ENCODE assay signal across 8 cellular contexts in the genomic region with DNA sequence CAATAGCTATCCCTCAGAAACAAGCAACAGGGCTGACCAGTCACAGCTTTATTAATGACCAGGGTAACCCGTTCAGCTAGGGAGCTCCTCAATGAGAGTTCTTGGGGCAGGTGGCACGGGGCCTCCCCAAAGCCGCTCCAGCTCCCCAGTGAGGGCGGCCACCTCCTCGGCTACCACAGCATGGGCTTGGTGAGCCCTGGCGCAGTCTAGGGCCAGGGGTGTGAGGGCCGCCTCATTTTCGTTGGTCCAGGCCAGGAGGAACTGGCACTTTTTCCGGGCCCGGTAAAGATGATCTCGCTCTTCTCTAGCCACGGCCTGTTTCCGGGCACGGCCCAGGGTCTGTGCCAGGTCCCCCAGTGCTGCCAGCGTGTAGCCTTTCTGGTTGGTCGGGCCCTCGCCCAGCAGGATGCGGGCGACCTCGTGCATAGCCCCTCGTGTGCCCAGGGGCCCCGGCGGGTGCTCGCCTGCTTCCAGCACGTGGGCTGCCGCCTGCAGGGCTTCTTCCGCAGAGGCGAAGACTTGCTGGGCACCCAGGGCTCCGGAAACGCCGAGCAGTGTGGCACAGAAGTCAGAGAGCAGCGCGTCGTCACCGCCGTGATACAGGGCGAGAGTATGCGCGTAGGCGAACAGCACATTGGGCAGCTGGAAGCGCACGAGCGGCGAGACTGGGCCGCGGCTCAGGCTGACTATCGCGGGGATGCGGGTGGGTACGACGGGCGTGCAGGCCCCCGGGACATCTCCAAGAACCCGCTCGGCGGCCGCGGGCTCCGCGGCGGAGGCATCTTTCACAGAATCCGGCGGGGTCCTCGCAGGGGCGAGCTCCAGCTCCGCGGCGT. TPM values are rescaled to one million over a fixed set of nuclear protein-coding genes. Genes with fewer than 3 reads are reported as not detected.
DNase-seq lines count a peak whose midpoint lies in the region; ATAC-seq, FAIRE-seq and TF ChIP-seq lines count a peak whose summit lies in the region.

No MANE protein-coding gene starts in this region.

- no peak overlapping the region; the same call in 1 of the 2 replicates for H3K18ac ChIP-seq in H1 (ENCODE audit: extremely low read depth, low read length)

- CTCF ChIA-PET in activated CD4-positive, alpha-beta T cell treated with anti-CD3 and anti-CD28 coated beads, Interleukin-2, amount 10 ng/mL, durations not matched to agents 7 days and 5 days (lab: Charles Lee) = interaction anchor here (0.5 to 2.5 kb wide), 23 partner anchors 8 to 428 kb away, joined by 3 to 12 read pairs (median 4); a partner anchor contains a TSS
- CTCF ChIA-PET in H1 (lab: Charles Lee; ENCODE audit: partially characterized antibody) = interaction anchor here (0.7 to 2.2 kb wide), 9 partner anchors 8 to 270 kb away, joined by 3 to 12 read pairs (median 3); no protein-coding TSS in a partner anchor
- CTCF ChIA-PET in naive thymus-derived CD4-positive, alpha-beta T cell (lab: Charles Lee) = interaction anchor here (0.6 to 1.7 kb wide), 8 partner anchors 12 to 165 kb away, joined by 3 to 5 read pairs (median 3); a partner anchor contains a TSS

- H3K9ac ChIP-seq in Karpas-422 (ENCODE audit: low read length) = peak overlapping the region; percentile 95
- H3K9ac ChIP-seq in H1 (replicated peaks in 1 of 4; ENCODE audit: extremely low read depth in 1 of 4, low read depth in 3 of 4, low read length in 3 of 4) = peak overlapping the region; percentile 79 to 82 (median 80)

- DNase-seq in DMS79 (lab: John Stamatoyannopoulos, UW) = peak; percentile 29
- DNase-seq in Karpas-422 = peak; percentile 82
- peak; percentile 71 for DNase-seq in activated CD4-positive, alpha-beta T cell treated with anti-CD3 and anti-CD28 coated beads, Interleukin-2, amount 10 ng/mL, durations not matched to agents 7 days and 5 days
- peak in 1 of 2 experiments; percentile 66 for DNase-seq in H1 (ENCODE audit: low read depth in 1 of 2, low spot score in 2 of 2)
- peak in 8 of 9 donors; percentile 50 to 71 (median 64) for DNase-seq in naive thymus-derived CD4-positive, alpha-beta T cell
- peak in 1 of 2 donors; percentile 69 for DNase-seq in tibial artery

- peaks cover 32% of the 10 kb centered on the region for H3K36me3 Mint-ChIP-seq in activated CD4-positive, alpha-beta T cell treated with anti-CD3 and anti-CD28 coated beads, Interleukin-2, amount 10 ng/mL, durations not matched to agents 7 days and 5 days (ENCODE audit: low read depth)
- peaks cover 0 to 24% (median 19%) of the 10 kb centered on the region in 5 donors for H3K36me3 Mint-ChIP-seq in naive thymus-derived CD4-positive, alpha-beta T cell

- H2BK120ac ChIP-seq in H1 (replicated peaks; ENCODE audit: low read depth, low read length) = no peak overlapping the region

- H3K23ac ChIP-seq in H1 (ENCODE audit: insufficient read length) = no peak overlapping the region

- H4K20me1 ChIP-seq in Karpas-422 (ENCODE audit: insufficient read depth, low read depth, low read length) = no peaks in the 10 kb centered on the region
- H4K20me1 ChIP-seq in H1 (replicated peaks in 1 of 2; ENCODE audit: control insufficient read depth in 1 of 2, insufficient read depth in 2 of 2, low read length in 2 of 2) = peaks cover 4 to 6% of the 10 kb centered on the region in 2 experiments

- POLR2A ChIA-PET in activated CD4-positive, alpha-beta T cell treated with anti-CD3 and anti-CD28 coated beads, Interleukin-2, amount 10 ng/mL, durations not matched to agents 7 days and 5 days (lab: Charles Lee) = interaction anchor here (1.1 kb wide), 1 partner anchor 145 kb away, joined by 3 read pairs; a partner anchor contains a TSS
- POLR2A ChIA-PET in H1 (lab: Charles Lee; ENCODE audit: partially characterized antibody) = interaction anchor here (0.5 to 17.4 kb wide), 28 partner anchors 9 to 740 kb away, joined by 3 to 305 read pairs (median 5); a partner anchor contains a TSS
- POLR2A ChIA-PET in naive thymus-derived CD4-positive, alpha-beta T cell (lab: Charles Lee) = interaction anchor here (0.6 to 9.9 kb wide), 20 partner anchors 13 to 372 kb away, joined by 3 to 237 read pairs (median 4); a partner anchor contains a TSS

- H3K56ac ChIP-seq in H1 (replicated peaks; ENCODE audit: insufficient read length, low read depth, low read length) = peak overlapping the region; percentile 42

- H3K4me2 ChIP-seq in Karpas-422 (ENCODE audit: low read depth, low read length, poor library complexity, severe bottlenecking) (peak overlapping the region; percentile 86), H1 (ENCODE audit: insufficient read depth in 1 of 2, low read depth in 2 of 2, low read length in 2 of 2) (peak overlapping the region; percentile 80 to 94)

- H4K91ac ChIP-seq in H1 (replicated peaks; ENCODE audit: insufficient read length, low read length) = peak overlapping the region; percentile 34

- FAIRE-seq in H1 (lab: Jason Lieb, UNC) = no peak

- H3K27ac ChIP-seq in Karpas-422 (ENCODE audit: low read length) (peak overlapping the region; percentile 88), H1 (ENCODE audit: low read depth, low read length) (peak overlapping the region; percentile 78), tibial artery (peak overlapping the region; percentile 76 to 85)
- peak overlapping the region; percentile 87 for H3K27ac ChIP-seq in naive thymus-derived CD4-positive, alpha-beta T cell (ENCODE audit: low read depth, low read length)

- peak overlapping the region; percentile 96 for H4K8ac ChIP-seq in H1 (ENCODE audit: extremely low read depth, insufficient read depth, low read length)

- peak overlapping the region; percentile 13 for H3K4ac ChIP-seq in H1 (replicated peaks; ENCODE audit: insufficient read length, low read depth, low read length)

- H3K9me2 ChIP-seq in Karpas-422 (replicated peaks; ENCODE audit: insufficient read depth, low read length) = no peaks in the 10 kb centered on the region

- H2BK5ac ChIP-seq in H1 (ENCODE audit: low read depth, low read length) = peak overlapping the region; percentile 84

- WGBS in H1 (ENCODE audit: extremely low coverage in 1 of 2, insufficient coverage in 1 of 2, insufficient read length in 1 of 2, insufficient replicate concordance in 2 of 2, low coverage in 1 of 2, low lambda C conversion rate in 2 of 2, missing lambda C conversion rate in 1 of 2), 2 experiments = 29% methylated on average over 64 of the region's 68 CpGs; no CpG with 5 or more reads in 1 of the 2 experiments

- H2AFZ ChIP-seq in Karpas-422 (ENCODE audit: low read length) (no peak overlapping the region), H1 (ENCODE audit: low read length) (no peak overlapping the region)

- peaks cover 10% of the 10 kb centered on the region for H3K79me1 ChIP-seq in H1 (ENCODE audit: low read depth, low read length)

- H3K4me1 ChIP-seq in Karpas-422 (ENCODE audit: low read length) = peaks cover 79% of the 10 kb centered on the region
- peaks cover 2 to 22% (median 13%) of the 10 kb centered on the region in 4 experiments for H3K4me1 ChIP-seq in H1 (replicated peaks in 1 of 4; ENCODE audit: control insufficient read depth in 3 of 4, insufficient read depth in 4 of 4, low read length in 3 of 4)
- peaks cover 28 to 37% of the 10 kb centered on the region in 2 donors for H3K4me1 ChIP-seq in naive thymus-derived CD4-positive, alpha-beta T cell (ENCODE audit: control insufficient read depth in 2 of 2, insufficient read depth in 2 of 2, low read length in 2 of 2)
- peaks cover 13 to 50% (median 46%) of the 10 kb centered on the region in 4 donors for H3K4me1 ChIP-seq in tibial artery

- peak overlapping the region; percentile 87 for H3K4me3 Mint-ChIP-seq in activated CD4-positive, alpha-beta T cell treated with anti-CD3 and anti-CD28 coated beads, Interleukin-2, amount 10 ng/mL, durations not matched to agents 7 days and 5 days
- peak overlapping the region; percentile 90 to 95 (median 92) for H3K4me3 Mint-ChIP-seq in naive thymus-derived CD4-positive, alpha-beta T cell

- no peaks in the 10 kb centered on the region for H3K9me3 Mint-ChIP-seq in activated CD4-positive, alpha-beta T cell treated with anti-CD3 and anti-CD28 coated beads, Interleukin-2, amount 10 ng/mL, durations not matched to agents 7 days and 5 days
- peaks cover 0 to 2% (median 0%) of the 10 kb centered on the region in 11 donors for H3K9me3 Mint-ChIP-seq in naive thymus-derived CD4-positive, alpha-beta T cell

- H3K79me2 ChIP-seq in Karpas-422 (ENCODE audit: low read length) (peaks cover 59% of the 10 kb centered on the region), H1 (ENCODE audit: control insufficient read depth in 1 of 2, insufficient read depth in 2 of 2, low read length in 2 of 2) (peaks cover 6 to 23% of the 10 kb centered on the region in 2 experiments)

- H3K14ac ChIP-seq in H1 (ENCODE audit: insufficient read length) = no peak overlapping the region

- H2BK15ac ChIP-seq in H1 (ENCODE audit: low read length) = no peak overlapping the region

- H3K27ac Mint-ChIP-seq in activated CD4-positive, alpha-beta T cell treated with anti-CD3 and anti-CD28 coated beads, Interleukin-2, amount 10 ng/mL, durations not matched to agents 7 days and 5 days = peak overlapping the region; percentile 96
- peak overlapping the region; percentile 86 to 100 (median 93) for H3K27ac Mint-ChIP-seq in naive thymus-derived CD4-positive, alpha-beta T cell

- no peak overlapping the region for H2BK20ac ChIP-seq in H1 (ENCODE audit: low read length)

- H3K9me3 ChIP-seq in Karpas-422 (ENCODE audit: low read length) = no peaks in the 10 kb centered on the region
- H3K9me3 ChIP-seq in H1 (ENCODE audit: insufficient read depth in 2 of 2, low read depth in 1 of 2, low read length in 1 of 2) = no peaks in the 10 kb centered on the region
- H3K9me3 ChIP-seq in naive thymus-derived CD4-positive, alpha-beta T cell (ENCODE audit: control insufficient read depth in 2 of 3, low read length in 3 of 3) = no peaks in the 10 kb centered on the region
- H3K9me3 ChIP-seq in tibial artery = no peaks in the 10 kb centered on the region

- H3K27me3 Mint-ChIP-seq in activated CD4-positive, alpha-beta T cell treated with anti-CD3 and anti-CD28 coated beads, Interleukin-2, amount 10 ng/mL, durations not matched to agents 7 days and 5 days = no peaks in the 10 kb centered on the region
- no peaks in the 10 kb centered on the region for H3K27me3 Mint-ChIP-seq in naive thymus-derived CD4-positive, alpha-beta T cell

- H4K5ac ChIP-seq in H1 (ENCODE audit: insufficient read length, low read depth, low read length) = peak overlapping the region; percentile 11

- ATAC-seq in naive thymus-derived CD4-positive, alpha-beta T cell = peak; percentile 12
- no peak for ATAC-seq in HG02678 (IDR thresholded peaks at IDR 0.05; ENCODE audit: unreplicated experiment)
- no peak for ATAC-seq in GM21447 (IDR thresholded peaks at IDR 0.05; ENCODE audit: unreplicated experiment)

- peak overlapping the region; percentile 86 for H3K4me3 ChIP-seq in Karpas-422 (ENCODE audit: low read length)
- peak overlapping the region; percentile 61 to 83 (median 72) for H3K4me3 ChIP-seq in H1 (ENCODE audit: extremely low read depth in 1 of 4, insufficient read depth in 2 of 4, low read depth in 3 of 4, low read length in 4 of 4)
- peak overlapping the region; percentile 92 for H3K4me3 ChIP-seq in naive thymus-derived CD4-positive, alpha-beta T cell (ENCODE audit: low read length)
- peak overlapping the region; percentile 61 to 81 for H3K4me3 ChIP-seq in tibial artery

- H3K36me3 ChIP-seq in Karpas-422 (ENCODE audit: insufficient read depth, low read length) (peaks cover 29% of the 10 kb centered on the region; the same call in 1 of the 2 replicates), H1 (ENCODE audit: control insufficient read depth in 2 of 4, insufficient read depth in 4 of 4, low read length in 3 of 4) (peaks cover 11 to 35% (median 18%) of the 10 kb centered on the region in 4 experiments), tibial artery (peaks cover 18 to 53% (median 38%) of the 10 kb centered on the region in 3 donors)
- peaks cover 16 to 41% (median 19%) of the 10 kb centered on the region in 3 experiments for H3K36me3 ChIP-seq in naive thymus-derived CD4-positive, alpha-beta T cell (ENCODE audit: control insufficient read depth in 2 of 3, insufficient read depth in 3 of 3, low read length in 3 of 3)

- TF ChIP-seq RAD21 in H1 (IDR thresholded peaks at IDR 0.05 in 1 of 2, conservative IDR thresholded peaks at IDR 0.05 in 1 of 2; ENCODE audit: low read depth in 2 of 2, low read length in 2 of 2) = no peak

- H2BK12ac ChIP-seq in H1 (ENCODE audit: low read depth, low read length) = no peak overlapping the region

- peaks cover 20% of the 10 kb centered on the region; the same call in 1 of the 2 replicates for H3K23me2 ChIP-seq in H1 (ENCODE audit: low read depth, low read length)

- TF ChIP-seq POLR2A in H1 (IDR thresholded peaks at IDR 0.05; ENCODE audit: control extremely low read depth in 1 of 2, low read depth in 2 of 2, low read length in 2 of 2) = no peak; a peak in 1 of 3 replicates

- peaks cover 65% of the 10 kb centered on the region for H3K4me1 Mint-ChIP-seq in activated CD4-positive, alpha-beta T cell treated with anti-CD3 and anti-CD28 coated beads, Interleukin-2, amount 10 ng/mL, durations not matched to agents 7 days and 5 days
- peaks cover 19 to 70% (median 51%) of the 10 kb centered on the region in 7 donors for H3K4me1 Mint-ChIP-seq in naive thymus-derived CD4-positive, alpha-beta T cell

- intact Hi-C loops in naive thymus-derived CD4-positive, alpha-beta T cell (cut with micrococcal nuclease) = loop anchor here (1.0 to 10.0 kb wide), 19 partner anchors 18 to 499 kb away; a partner anchor contains a TSS
- intact Hi-C loops in tibial artery (cut with DNase I; ENCODE audit: low total_unique reads) = loop anchor here (5.0 to 10.0 kb wide), 2 partner anchors 104 to 192 kb away; a partner anchor contains a TSS

- H2AK5ac ChIP-seq in H1 (ENCODE audit: low read depth, low read length) = no peak overlapping the region; the same call in 1 of the 2 replicates

- H3K27me3 ChIP-seq in Karpas-422 (ENCODE audit: low read length) = no peaks in the 10 kb centered on the region
- H3K27me3 ChIP-seq in H1 (replicated peaks in 1 of 4; ENCODE audit: control insufficient read depth in 3 of 4, extremely low read depth in 1 of 4, insufficient read depth in 3 of 4, low read length in 3 of 4) = no peaks in the 10 kb centered on the region
- no peaks in the 10 kb centered on the region for H3K27me3 ChIP-seq in naive thymus-derived CD4-positive, alpha-beta T cell (ENCODE audit: control insufficient read depth in 2 of 2, insufficient read depth in 2 of 2, low read length in 2 of 2)
- H3K27me3 ChIP-seq in tibial artery = no peaks in the 10 kb centered on the region

- TF ChIP-seq EP300 in H1 (IDR thresholded peaks at IDR 0.05; ENCODE audit: borderline replicate concordance in 1 of 2, low read depth in 2 of 2, low read length in 2 of 2) = no peak

- TF ChIP-seq CTCF in H1 (IDR thresholded peaks at IDR 0.05; ENCODE audit: control extremely low read depth in 1 of 3, insufficient read depth in 1 of 3, low read depth in 1 of 3, low read length in 3 of 3) (no peak), tibial artery (IDR thresholded peaks at IDR 0.05) (no peak)

RNA-seq across cellular contexts. Expression of a gene that starts 0.9 kb away (rescaled TPM):
- 11.3 and 18.0 TPM in 2 replicates for total RNA-seq in Karpas-422 (2014; rRNA removed; shearing (Covaris generic); ENCODE audit: low replicate concordance)
- 1 to 10 TPM; 8.6 to 9.9 TPM for total RNA-seq in activated CD4-positive, alpha-beta T cell treated with anti-CD3 and anti-CD28 coated beads, Interleukin-2, amount 10 ng/mL, durations not matched to agents 7 days and 5 days
- total RNA-seq in H1 (2021; fragmentation: NEBNext Ultra II Directional; extraction: Animal tissue kit (Norgen Biotek cat#: 25700)) = 13.0 and 14.8 TPM in 2 replicates
- 16.1 and 23.4 TPM in 2 replicates for polyA plus RNA-seq in H1 (2011; rRNA removed)
- 13.9 TPM for polyA plus RNA-seq in H1 (2011; cell fraction: cytosol; rRNA removed)
- 12.5 TPM for polyA plus RNA-seq in H1 (2011; cell fraction: nucleus; rRNA removed)
- 6.3 to 11.6 TPM (median 10.7 TPM) in 4 replicates for polyA plus RNA-seq in H1 (2012, experiment 1 of 2)
- 12.3 TPM for polyA plus RNA-seq in H1 (2012, experiment 2 of 2)
- polyA plus RNA-seq in H1 (2013, experiment 1 of 2) = 6.8 TPM
- 7.0 TPM for polyA plus RNA-seq in H1 (2013, experiment 2 of 2)
- polyA minus RNA-seq in H1 (2011; rRNA and poly(A)+ RNA removed) = 1.8 and 1.9 TPM in 2 replicates
- 9.0 TPM for polyA minus RNA-seq in H1 (2011; cell fraction: cytosol; rRNA and poly(A)+ RNA removed)
- polyA minus RNA-seq in H1 (2011; cell fraction: nucleus; rRNA and poly(A)+ RNA removed) = 14.0 TPM
- 10 to 100 TPM in 4 of 5 experiments, 1 to 10 TPM in 1; 9.9 to 18.2 (median 11.3) TPM for total RNA-seq in naive thymus-derived CD4-positive, alpha-beta T cell
- polyA plus RNA-seq in naive thymus-derived CD4-positive, alpha-beta T cell = 10 to 100 TPM; 29.9 to 35.6 TPM

RNA-seq across cellular contexts. Expression of a gene that starts 4.9 kb away (rescaled TPM):
- 160 and 161 TPM in 2 replicates for total RNA-seq in Karpas-422 (2014; rRNA removed; shearing (Covaris generic); ENCODE audit: low replicate concordance)
- total RNA-seq in activated CD4-positive, alpha-beta T cell treated with anti-CD3 and anti-CD28 coated beads, Interleukin-2, amount 10 ng/mL, durations not matched to agents 7 days and 5 days = 10 to 100 TPM; 26.1 to 27.7 TPM
- total RNA-seq in H1 (2021; fragmentation: NEBNext Ultra II Directional; extraction: Animal tissue kit (Norgen Biotek cat#: 25700)) = 40.1 and 42.4 TPM in 2 replicates
- 96.0 and 141 TPM in 2 replicates for polyA plus RNA-seq in H1 (2011; rRNA removed)
- polyA plus RNA-seq in H1 (2011; cell fraction: cytosol; rRNA removed) = 91.8 TPM
- polyA plus RNA-seq in H1 (2011; cell fraction: nucleus; rRNA removed) = 166 TPM
- 34.5 to 52.8 TPM (median 48.8 TPM) in 4 replicates for polyA plus RNA-seq in H1 (2012, experiment 1 of 2)
- 89.3 TPM for polyA plus RNA-seq in H1 (2012, experiment 2 of 2)
- 55.6 TPM for polyA plus RNA-seq in H1 (2013, experiment 1 of 2)
- 68.0 TPM for polyA plus RNA-seq in H1 (2013, experiment 2 of 2)
- polyA minus RNA-seq in H1 (2011; rRNA and poly(A)+ RNA removed) = 71.7 and 87.3 TPM in 2 replicates
- polyA minus RNA-seq in H1 (2011; cell fraction: cytosol; rRNA and poly(A)+ RNA removed) = 47.7 TPM
- polyA minus RNA-seq in H1 (2011; cell fraction: nucleus; rRNA and poly(A)+ RNA removed) = 73.1 TPM
- 10 to 100 TPM; 21.6 to 37.8 (median 30.8) TPM for total RNA-seq in naive thymus-derived CD4-positive, alpha-beta T cell
- 10 to 100 TPM; 15.0 to 21.1 TPM for polyA plus RNA-seq in naive thymus-derived CD4-positive, alpha-beta T cell

RNA-seq across cellular contexts. Expression of a gene that starts 5.3 kb away (rescaled TPM):
- 662 and 1,340 TPM in 2 replicates for total RNA-seq in Karpas-422 (2014; rRNA removed; shearing (Covaris generic); ENCODE audit: low replicate concordance)
- total RNA-seq in activated CD4-positive, alpha-beta T cell treated with anti-CD3 and anti-CD28 coated beads, Interleukin-2, amount 10 ng/mL, durations not matched to agents 7 days and 5 days = 1,000 to 10,000 TPM; 1,051 to 1,116 TPM
- 860 and 896 TPM in 2 replicates for total RNA-seq in H1 (2021; fragmentation: NEBNext Ultra II Directional; extraction: Animal tissue kit (Norgen Biotek cat#: 25700))
- 826 and 846 TPM in 2 replicates for polyA plus RNA-seq in H1 (2011; rRNA removed)
- 897 TPM for polyA plus RNA-seq in H1 (2011; cell fraction: cytosol; rRNA removed)
- 555 TPM for polyA plus RNA-seq in H1 (2011; cell fraction: nucleus; rRNA removed)
- polyA plus RNA-seq in H1 (2012, experiment 1 of 2) = 843 to 1,282 TPM (median 1,178 TPM) in 4 replicates
- polyA plus RNA-seq in H1 (2012, experiment 2 of 2) = 2,110 TPM
- 1,557 TPM for polyA plus RNA-seq in H1 (2013, experiment 1 of 2)
- 1,524 TPM for polyA plus RNA-seq in H1 (2013, experiment 2 of 2)
- 121 and 136 TPM in 2 replicates for polyA minus RNA-seq in H1 (2011; rRNA and poly(A)+ RNA removed)
- polyA minus RNA-seq in H1 (2011; cell fraction: cytosol; rRNA and poly(A)+ RNA removed) = 312 TPM
- 266 TPM for polyA minus RNA-seq in H1 (2011; cell fraction: nucleus; rRNA and poly(A)+ RNA removed)
- 1,000 to 10,000 TPM; 1,053 to 1,849 (median 1,722) TPM for total RNA-seq in naive thymus-derived CD4-positive, alpha-beta T cell
- 1,000 to 10,000 TPM; 1,055 to 1,372 TPM for polyA plus RNA-seq in naive thymus-derived CD4-positive, alpha-beta T cell

RNA-seq across cellular contexts. Expression of a gene that starts 5.5 kb away (rescaled TPM):
- 44.5 and 65.8 TPM in 2 replicates for total RNA-seq in Karpas-422 (2014; rRNA removed; shearing (Covaris generic); ENCODE audit: low replicate concordance)
- 10 to 100 TPM; 49.5 to 55.4 TPM for total RNA-seq in activated CD4-positive, alpha-beta T cell treated with anti-CD3 and anti-CD28 coated beads, Interleukin-2, amount 10 ng/mL, durations not matched to agents 7 days and 5 days
- 54.0 and 55.3 TPM in 2 replicates for total RNA-seq in H1 (2021; fragmentation: NEBNext Ultra II Directional; extraction: Animal tissue kit (Norgen Biotek cat#: 25700))
- polyA plus RNA-seq in H1 (2011; rRNA removed) = 77.8 and 84.8 TPM in 2 replicates
- polyA plus RNA-seq in H1 (2011; cell fraction: cytosol; rRNA removed) = 87.2 TPM
- polyA plus RNA-seq in H1 (2011; cell fraction: nucleus; rRNA removed) = 46.9 TPM
- polyA plus RNA-seq in H1 (2012, experiment 1 of 2) = 45.0 to 56.6 TPM (median 54.3 TPM) in 4 replicates
- polyA plus RNA-seq in H1 (2012, experiment 2 of 2) = 69.2 TPM
- polyA plus RNA-seq in H1 (2013, experiment 1 of 2) = 32.4 TPM
- 33.1 TPM for polyA plus RNA-seq in H1 (2013, experiment 2 of 2)
- 43.9 and 53.8 TPM in 2 replicates for polyA minus RNA-seq in H1 (2011; rRNA and poly(A)+ RNA removed)
- polyA minus RNA-seq in H1 (2011; cell fraction: cytosol; rRNA and poly(A)+ RNA removed) = 20.7 TPM
- 27.8 TPM for polyA minus RNA-seq in H1 (2011; cell fraction: nucleus; rRNA and poly(A)+ RNA removed)
- 10 to 100 TPM; 38.1 to 65.5 (median 51.9) TPM for total RNA-seq in naive thymus-derived CD4-positive, alpha-beta T cell
- 100 to 1,000 TPM in 1 of 2 donors, 10 to 100 TPM in 1; 93.7 to 102 TPM for polyA plus RNA-seq in naive thymus-derived CD4-positive, alpha-beta T cell

RNA-seq across cellular contexts. Expression of a gene that starts 17.7 kb away (rescaled TPM):
- total RNA-seq in Karpas-422 (2014; rRNA removed; shearing (Covaris generic); ENCODE audit: low replicate concordance) = 73.6 and 118 TPM in 2 replicates
- total RNA-seq in activated CD4-positive, alpha-beta T cell treated with anti-CD3 and anti-CD28 coated beads, Interleukin-2, amount 10 ng/mL, durations not matched to agents 7 days and 5 days = 10 to 100 TPM; 40.5 to 42.2 TPM
- 29.4 and 34.0 TPM in 2 replicates for total RNA-seq in H1 (2021; fragmentation: NEBNext Ultra II Directional; extraction: Animal tissue kit (Norgen Biotek cat#: 25700))
- 27.8 and 37.5 TPM in 2 replicates for polyA plus RNA-seq in H1 (2011; rRNA removed)
- 11.3 TPM for polyA plus RNA-seq in H1 (2011; cell fraction: cytosol; rRNA removed)
- 58.4 TPM for polyA plus RNA-seq in H1 (2011; cell fraction: nucleus; rRNA removed)
- 22.3 to 33.8 TPM (median 27.7 TPM) in 4 replicates for polyA plus RNA-seq in H1 (2012, experiment 1 of 2)
- polyA plus RNA-seq in H1 (2012, experiment 2 of 2) = 22.8 TPM
- 35.6 TPM for polyA plus RNA-seq in H1 (2013, experiment 1 of 2)
- polyA plus RNA-seq in H1 (2013, experiment 2 of 2) = 34.9 TPM
- polyA minus RNA-seq in H1 (2011; rRNA and poly(A)+ RNA removed) = 62.1 and 66.3 TPM in 2 replicates
- 13.3 TPM for polyA minus RNA-seq in H1 (2011; cell fraction: cytosol; rRNA and poly(A)+ RNA removed)
- polyA minus RNA-seq in H1 (2011; cell fraction: nucleus; rRNA and poly(A)+ RNA removed) = 22.0 TPM
- total RNA-seq in naive thymus-derived CD4-positive, alpha-beta T cell = 10 to 100 TPM; 61.0 to 84.6 (median 67.9) TPM
- polyA plus RNA-seq in naive thymus-derived CD4-positive, alpha-beta T cell = 10 to 100 TPM in 1 of 2 donors, 1 to 10 TPM in 1; 8.6 to 15.0 TPM
